ENCODE assay signal across 22 cellular contexts in genomic region chr15:65920121-65920520, GRCh38. TPM values are rescaled to one million over a fixed set of nuclear protein-coding genes. Genes with fewer than 3 reads are reported as not detected.
A peak's percentile ranks its signal among the peaks of the same experiment; 100 is the strongest.
DNase-seq lines count a peak whose midpoint lies in the region; ATAC-seq and TF ChIP-seq lines count a peak whose summit lies in the region.
"Had no signal": no experiment of that assay in that cellular context is flagged by ENCODE, and none has a peak within 500 bp of the region (broad histone marks: within the 10 kb centered on the region; RNA-seq: fewer than 3 reads in every experiment).

No MANE protein-coding gene starts in this region.

- H3K27me3 ChIP-seq in heart left ventricle, result no peaks in the 10 kb centered on the region
- H3K27me3 ChIP-seq: neural progenitor cell, tibial nerve had no signal

- ATAC-seq in heart left ventricle (no peak), GM21526 (IDR thresholded peaks at IDR 0.05; ENCODE audit: low FRiP score, unreplicated experiment) (no peak)
- ATAC-seq: left colon, right cardiac atrium had no signal

- H3K36me3 ChIP-seq in heart left ventricle, result peaks cover 0 to 3% (median 0%) of the 10 kb centered on the region in 9 donors
- H3K36me3 ChIP-seq: neural progenitor cell, WERI-Rb-1 had no signal

- intact Hi-C loops in cardiac septum (cut with DNase I) (no loop called here), heart left ventricle (cut with DNase I) (no loop called here)

- DNase-seq in cardiac septum (ENCODE audit: low spot score) (peak; percentile 65), heart left ventricle (no peak), NCI-H1105 (lab: John Stamatoyannopoulos, UW) (peak; percentile 74), SHP77 treated with DMSO at 0.1 percent for 48 hours (lab: John Stamatoyannopoulos, UW) (peak; percentile 15), GOT3 (lab: John Stamatoyannopoulos, UW) (no peak), amniotic stem cell (lab: John Stamatoyannopoulos, UW) (no peak)
- DNase-seq: activated naive CD4-positive, alpha-beta T cell treated with anti-CD3 and anti-CD28 coated beads for 36 hours; DMS153; GF-D8; GM23248; hypothalamus; immature natural killer cell; left colon; NCI-H146; NCI-H748 treated with DMSO at 0.1 percent for 48 hours; right cardiac atrium; Right ventricle myocardium superior; T1000; WERI-Rb-1 had no signal

- 37 to 86% (median 47%) methylated on average over 1 of the region's 1 CpG for WGBS in heart left ventricle, 4 donors

- peaks cover 0 to 19% (median 2%) of the 10 kb centered on the region in 12 donors for H3K4me1 ChIP-seq in heart left ventricle

- TF ChIP-seq CTCF in heart left ventricle (IDR thresholded peaks at IDR 0.05), result no peak

- TF ChIP-seq POLR2A in heart left ventricle (IDR thresholded peaks at IDR 0.05), result no peak

- H3K27ac ChIP-seq in heart left ventricle, result no peak overlapping the region
- H3K27ac ChIP-seq: GM23248, neural progenitor cell, tibial nerve had no signal

- no peaks in the 10 kb centered on the region for H3K9me3 ChIP-seq in heart left ventricle
- H3K9me3 ChIP-seq: tibial nerve had no signal

- H3K4me3 ChIP-seq in heart left ventricle, result no peak overlapping the region
- H3K4me3 ChIP-seq: GM23248, neural progenitor cell, tibial nerve had no signal

RNA-seq across cellular contexts. Expression of gene RAB11A, which starts 50.8 kb away (rescaled TPM):
- 147 TPM for total RNA-seq in cardiac septum
- 100 to 1,000 TPM; 149 to 212 (median 162) TPM for total RNA-seq in heart left ventricle
- polyA plus RNA-seq in heart left ventricle, result 100 to 1,000 TPM in 1 of 2 donors, 10 to 100 TPM in 1; 50.3 to 307 TPM

Comparison
In these comparisons a context has a peak if more than half of its experiments do, and no peak if none do; other contexts are left out.
1. DNase-seq: peak in cardiac septum (single experiment), NCI-H1105 (single experiment) and SHP77 treated with DMSO at 0.1 percent for 48 hours (single experiment); none in heart left ventricle (0 of 5), GOT3 (single experiment) and amniotic stem cell (single experiment).